In the genomic region with DNA sequence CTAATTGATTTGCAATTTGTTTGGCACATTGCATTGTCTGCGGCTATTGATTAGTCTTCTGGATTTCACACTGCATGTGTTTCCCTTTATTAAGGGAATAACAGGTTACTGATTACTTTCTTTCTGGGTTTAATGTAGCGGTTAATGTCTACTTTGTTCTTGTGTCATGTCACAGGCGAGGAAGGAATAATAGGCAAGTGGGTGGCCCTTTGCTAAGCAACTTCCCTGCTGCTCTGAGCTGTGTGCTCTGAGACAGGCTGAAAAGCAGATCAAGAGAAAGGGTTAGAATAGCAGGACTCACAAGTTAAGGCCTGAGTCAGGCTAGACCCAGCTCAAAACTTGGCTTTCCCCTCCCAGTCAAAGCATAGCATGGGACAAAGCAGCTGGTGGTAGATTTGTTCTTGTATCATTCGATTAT, we compare ENCODE assay signal across 28 cellular contexts.
DNase-seq lines count a peak whose midpoint lies in the region; ATAC-seq and TF ChIP-seq lines count a peak whose summit lies in the region.
"Had no signal": no experiment of that assay in that cellular context is flagged by ENCODE, and none has a peak within 500 bp of the region (broad histone marks: within the 10 kb centered on the region; RNA-seq: fewer than 3 reads in every experiment).

No MANE protein-coding gene starts in this region.

- H3K27ac ChIP-seq in SK-N-MC: peak overlapping the region; percentile 85
- no peak overlapping the region for H3K27ac ChIP-seq in ovary
- H3K27ac ChIP-seq: heart right ventricle, KMS-11, RWPE1 had no signal

- intact Hi-C loops in ovary (cut with DNase I): no loop called here

- no peak for TF ChIP-seq EP300 in ovary (IDR thresholded peaks at IDR 0.05)

- no peaks in the 10 kb centered on the region for H3K27me3 ChIP-seq in ovary

- ATAC-seq in GM21723 (IDR thresholded peaks at IDR 0.05; ENCODE audit: unreplicated experiment): no peak
- ATAC-seq: activated CD4-positive, CD25-positive, alpha-beta regulatory T cell treated with anti-CD3 and anti-CD28 coated beads, Interleukin-2, amount 50 U/mL, for 24 hours; esophagus mucosa; heart right ventricle; left colon had no signal

- peak overlapping the region; percentile 28 for H3K4me3 ChIP-seq in SK-N-MC
- H3K4me3 ChIP-seq in ovary: no peak overlapping the region
- H3K4me3 ChIP-seq: heart right ventricle had no signal

- DNase-seq in ELF-1 (ENCODE audit: low read depth, low spot score) (peak; percentile 30), NCI-H146 treated with DMSO at 0.1 percent for 48 hours (lab: John Stamatoyannopoulos, UW; ENCODE audit: unreplicated experiment) (peak; percentile 92), SK-N-MC (ENCODE audit: low read depth, low spot score) (no peak), left kidney (ENCODE audit: low read depth, low spot score) (peak; percentile 24), pons (ENCODE audit: low spot score) (no peak), ovary (no peak), DMS 273 (lab: John Stamatoyannopoulos, UW; ENCODE audit: unreplicated experiment) (no peak)
- DNase-seq: activated CD4-positive, alpha-beta memory T cell treated with anti-CD3 and anti-CD28 coated beads for 36 hours; activated CD8-positive, alpha-beta memory T cell treated with anti-CD3 and anti-CD28 coated beads, Interleukin-2, amount 50 U/mL, for 4 hours; activated naive CD4-positive, alpha-beta T cell treated with anti-CD3 and anti-CD28 coated beads, Interleukin-2, amount 10 ng/mL, durations not matched to agents 7 days and 5 days; CD4-positive, alpha-beta T cell; effector memory CD4-positive, alpha-beta T cell; foreskin fibroblast; HCEC 1CT; heart right ventricle; immature natural killer cell; left colon; mesenchymal stem cell; MM.1S; NCI-H1436; NCI-H2171 treated with DMSO at 0.1 percent for 48 hours; NCI-H526; trophoblast cell had no signal

- no peak for TF ChIP-seq CTCF in ovary (IDR thresholded peaks at IDR 0.05)

- no peak for TF ChIP-seq POLR2A in ovary (IDR thresholded peaks at IDR 0.05)

- H3K36me3 ChIP-seq in SK-N-MC (ENCODE audit: insufficient read depth, low read length) (no peaks in the 10 kb centered on the region), ovary (no peaks in the 10 kb centered on the region)
- H3K36me3 ChIP-seq: heart right ventricle had no signal

- no peaks in the 10 kb centered on the region for H3K4me1 ChIP-seq in ovary (ENCODE audit: insufficient read depth)
- H3K4me1 ChIP-seq: heart right ventricle had no signal

- H3K9ac ChIP-seq in SK-N-MC (ENCODE audit: insufficient read length): peak overlapping the region; percentile 10
- H3K9ac ChIP-seq: KMS-11 had no signal

- H3K9me3 ChIP-seq in SK-N-MC (ENCODE audit: low read depth, low read length): no peaks in the 10 kb centered on the region
- no peaks in the 10 kb centered on the region for H3K9me3 ChIP-seq in ovary
- H3K9me3 ChIP-seq: heart right ventricle had no signal

- WGBS in ovary, 3 donors: 56 to 62% (median 59%) methylated on average over 4 of the region's 4 CpGs

Comparison
In these comparisons a context has a peak if more than half of its experiments do, and no peak if none do; other contexts are left out.
1. DNase-seq: peak in ELF-1 (single experiment), NCI-H146 treated with DMSO at 0.1 percent for 48 hours (single experiment) and left kidney (single experiment); none in SK-N-MC (single experiment), pons (single experiment), ovary (0 of 5) and DMS 273 (single experiment).